8 cellular contexts compared by ENCODE assay signal in the genomic region with DNA sequence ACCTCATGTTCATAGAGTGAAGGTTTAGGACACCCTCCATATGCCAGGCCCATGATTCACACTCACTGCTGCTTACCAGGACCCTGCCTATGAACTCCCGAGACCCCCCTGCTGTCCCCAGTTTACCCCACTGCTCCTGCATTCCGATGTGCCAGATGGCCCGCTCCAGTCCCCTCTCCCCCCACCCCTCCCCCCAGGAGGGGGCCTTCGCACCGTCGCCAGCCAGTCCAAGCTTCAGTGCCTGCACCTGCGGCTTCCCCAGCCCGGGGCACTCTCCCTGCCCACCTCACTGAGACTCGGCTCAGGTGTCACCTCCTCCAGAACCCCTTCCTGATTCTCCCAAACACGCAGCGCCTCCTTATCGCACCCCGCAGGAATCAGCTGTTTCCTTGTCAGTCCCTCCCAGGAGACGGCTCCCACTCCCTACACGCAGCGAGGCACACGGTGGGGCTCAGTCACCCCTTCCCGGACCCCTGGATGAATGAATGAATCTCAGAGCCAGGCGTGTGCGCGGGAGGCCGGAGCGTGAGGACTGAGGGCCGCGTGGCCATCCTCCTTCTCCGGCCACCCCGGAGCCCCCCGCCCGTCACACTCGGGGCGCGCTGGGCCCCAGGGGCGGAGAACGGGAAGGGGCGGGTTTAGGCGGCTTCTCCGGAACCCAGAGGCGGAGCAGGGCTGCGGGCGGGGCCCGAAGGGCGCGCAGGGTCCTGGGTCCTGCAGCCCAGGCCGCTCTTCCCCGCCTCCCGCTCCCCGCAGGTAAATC. TPM values are rescaled to one million over a fixed set of nuclear protein-coding genes. Genes with fewer than 3 reads are reported as not detected.
DNase-seq lines count a peak whose midpoint lies in the region; ATAC-seq and TF ChIP-seq lines count a peak whose summit lies in the region.

No MANE protein-coding gene starts in this region.

- peak; percentile 73 for TF ChIP-seq POLR2A in Raji (IDR thresholded peaks at IDR 0.05; ENCODE audit: insufficient read depth, low read depth, low read length)

- no peak for TF ChIP-seq CTCF in HL-60 (IDR thresholded peaks at IDR 0.05; ENCODE audit: insufficient read depth, low read length)

- ATAC-seq in GM19025 (IDR thresholded peaks at IDR 0.05; ENCODE audit: low read depth, unreplicated experiment) = peak; percentile 49
- peak; percentile 29 for ATAC-seq in Right ventricle myocardium superior (ENCODE audit: poor library complexity)
- ATAC-seq in HG02840 (IDR thresholded peaks at IDR 0.05; ENCODE audit: low FRiP score, unreplicated experiment) = no peak

- no peak overlapping the region for H3K27ac ChIP-seq in HL-60 (replicated peaks)

- intact Hi-C loops in Right ventricle myocardium superior (cut with DNase I) = no loop called here
- intact Hi-C loops in posterior cingulate gyrus (cut with DNase I) = loop anchor here (5.0 kb wide), 1 partner anchor 34 kb away; a partner anchor contains a TSS

- DNase-seq in AG08395 (ENCODE audit: low spot score) (peak; percentile 59), HL-60 (ENCODE audit: low read depth in 1 of 2, low spot score in 1 of 2) (no peak), Right ventricle myocardium superior (peak; percentile 89), posterior cingulate gyrus (peak in 6 of 10 donors; percentile 34 to 91 (median 50))
- DNase-seq in activated naive CD4-positive, alpha-beta T cell treated with anti-CD3 and anti-CD28 coated beads, Interleukin-2, amount 50 U/mL, for 16 hours = peak; percentile 65

- peaks cover 10% of the 10 kb centered on the region for H3K27me3 ChIP-seq in HL-60 (ENCODE audit: insufficient read depth, poor library complexity, severe bottlenecking)

- peak overlapping the region; percentile 52 for H3K4me3 ChIP-seq in HL-60 (replicated peaks; ENCODE audit: insufficient read depth, low read length)

RNA-seq across cellular contexts. Expression of a gene that starts 1.7 kb away (rescaled TPM):
- total RNA-seq in Right ventricle myocardium superior = 182 TPM

RNA-seq across cellular contexts. Expression of a gene that starts 25.6 kb away (rescaled TPM):
- total RNA-seq in Right ventricle myocardium superior = 32.9 TPM

RNA-seq across cellular contexts. Expression of a gene that starts 34.8 kb away (rescaled TPM):
- 36.0 TPM for total RNA-seq in Right ventricle myocardium superior

Comparison
In these comparisons a context has a peak if more than half of its experiments do, and no peak if none do; other contexts are left out.
1. DNase-seq: peak in AG08395 (single experiment), activated naive CD4-positive, alpha-beta T cell treated with anti-CD3 and anti-CD28 coated beads, Interleukin-2, amount 50 U/mL, for 16 hours (single experiment), Right ventricle myocardium superior (single experiment) and posterior cingulate gyrus (6 of 10); none in HL-60 (0 of 2).